In the genomic region with DNA sequence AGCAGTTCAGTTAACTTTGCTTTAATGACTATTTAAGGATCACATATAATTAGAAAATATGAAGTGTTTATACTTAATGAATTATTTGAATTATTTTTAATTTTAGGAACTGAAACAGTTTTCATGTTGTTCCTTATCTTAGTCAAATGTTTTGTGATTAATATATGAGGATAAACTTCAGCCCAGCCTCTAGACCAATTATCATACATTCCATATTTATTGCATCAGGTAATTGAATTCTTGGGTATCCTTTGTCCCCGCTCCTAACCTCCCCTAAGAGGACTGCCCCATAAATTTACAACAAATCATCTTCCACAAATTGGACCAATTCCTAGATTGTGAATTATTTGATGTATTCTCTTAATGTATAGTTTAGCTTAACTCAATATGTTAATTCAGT, we compare ENCODE assay signal across 29 cellular contexts.
"Had no signal": no experiment of that assay in that cellular context is flagged by ENCODE, and none has a peak within 500 bp of the region (broad histone marks: within the 10 kb centered on the region; RNA-seq: fewer than 3 reads in every experiment).

No MANE protein-coding gene starts in this region.

- H3K36me3 ChIP-seq: colonic mucosa, esophagus muscularis mucosa, esophagus squamous epithelium, gastrocnemius medialis, gastroesophageal sphincter, heart left ventricle, heart right ventricle had no signal

- H3K9me3 ChIP-seq: colonic mucosa, esophagus muscularis mucosa, esophagus squamous epithelium, gastrocnemius medialis, gastroesophageal sphincter, heart left ventricle, heart right ventricle had no signal

- DNase-seq: colonic mucosa; cortex of kidney; dermis blood vessel endothelial cell; dorsolateral prefrontal cortex; effector CD4-positive, alpha-beta T cell; effector CD8-positive, alpha-beta T cell; effector memory CD4-positive, alpha-beta T cell; effector memory CD8-positive, alpha-beta T cell; endodermal cell; erythroblast; esophagus squamous epithelium; foreskin fibroblast; foreskin keratinocyte; foreskin melanocyte; gastrocnemius medialis; glutamatergic neuron; head of caudate nucleus; heart left ventricle; heart right ventricle had no signal

- H3K4me3 Mint-ChIP-seq: dendritic cell treated with granulocyte-macrophage colony-stimulating factor and Interleukin-4, amounts not matched to agents 40 ng/mL and 50 ng/mL, for 4 days; effector memory CD8-positive, alpha-beta T cell; endodermal cell had no signal

- H3K4me3 ChIP-seq: colonic mucosa, coronary artery, dorsolateral prefrontal cortex, esophagus muscularis mucosa, esophagus squamous epithelium, gastrocnemius medialis, gastroesophageal sphincter, heart left ventricle, heart right ventricle had no signal

- FAIRE-seq: colon, endometrium, endothelial cell of umbilical vein, frontal cortex had no signal

- H3K27ac ChIP-seq: colonic mucosa, coronary artery, dorsolateral prefrontal cortex, epithelial cell of prostate, esophagus muscularis mucosa, esophagus squamous epithelium, foreskin keratinocyte, gastrocnemius medialis, gastroesophageal sphincter, heart left ventricle, heart right ventricle had no signal

- H3K9me3 Mint-ChIP-seq: dendritic cell treated with granulocyte-macrophage colony-stimulating factor and Interleukin-4, amounts not matched to agents 40 ng/mL and 50 ng/mL, for 4 days; effector memory CD8-positive, alpha-beta T cell had no signal

- H3K27me3 ChIP-seq: colonic mucosa, esophagus muscularis mucosa, esophagus squamous epithelium, gastrocnemius medialis, gastroesophageal sphincter, heart left ventricle, heart right ventricle had no signal

- H3K27ac Mint-ChIP-seq: dendritic cell treated with granulocyte-macrophage colony-stimulating factor and Interleukin-4, amounts not matched to agents 40 ng/mL and 50 ng/mL, for 4 days; effector memory CD8-positive, alpha-beta T cell; endodermal cell had no signal

- H3K27me3 Mint-ChIP-seq: dendritic cell treated with granulocyte-macrophage colony-stimulating factor and Interleukin-4, amounts not matched to agents 40 ng/mL and 50 ng/mL, for 4 days had no signal

- ATAC-seq: effector memory CD8-positive, alpha-beta T cell; esophagus mucosa; foreskin keratinocyte; gastrocnemius medialis; gastroesophageal sphincter; heart left ventricle; heart right ventricle had no signal

- H3K4me1 ChIP-seq: colonic mucosa, esophagus muscularis mucosa, esophagus squamous epithelium, foreskin keratinocyte, gastrocnemius medialis, gastroesophageal sphincter, heart left ventricle, heart right ventricle had no signal
